ENCODE assay signal across 12 cellular contexts in genomic region chr21:28923439-28923975, GRCh38.
"Had no signal": no experiment of that assay in that cellular context is flagged by ENCODE, and none has a peak within 500 bp of the region (broad histone marks: within the 10 kb centered on the region; RNA-seq: fewer than 3 reads in every experiment).

No MANE protein-coding gene starts in this region.

- H3K27me3 ChIP-seq: ascending aorta, cardiac muscle cell, vagina had no signal

- ATAC-seq: activated CD4-positive, CD25-positive, alpha-beta regulatory T cell treated with anti-CD3 and anti-CD28 coated beads, Interleukin-2, amount 50 U/mL, for 24 hours; activated T-cell treated with anti-CD3 and anti-CD28 coated beads, Interleukin-2, amount 50 U/mL, for 72 hours had no signal

- H3K4me1 ChIP-seq: ascending aorta, left ventricle myocardium inferior, vagina had no signal

- H3K27ac ChIP-seq: ascending aorta, cardiac muscle cell, left ventricle myocardium inferior, vagina had no signal

- H3K4me3 ChIP-seq: ascending aorta, cardiac muscle cell, left ventricle myocardium inferior, vagina had no signal

- H3K9me3 Mint-ChIP-seq: activated T-cell treated with anti-CD3 and anti-CD28 coated beads, Interleukin-2, amount 50 U/mL, for 72 hours; T-helper 2 cell treated with Interferon-gamma antibody and Interleukin-4, amounts not matched to agents 5 μg/mL and 100 μg/mL, for 36 hours had no signal

- H3K9me3 ChIP-seq: ascending aorta, left ventricle myocardium inferior, vagina had no signal

- H3K27ac Mint-ChIP-seq: activated T-cell treated with anti-CD3 and anti-CD28 coated beads, Interleukin-2, amount 50 U/mL, for 72 hours had no signal

- H3K4me3 Mint-ChIP-seq: activated T-cell treated with anti-CD3 and anti-CD28 coated beads, Interleukin-2, amount 50 U/mL, for 72 hours; T-helper 2 cell treated with Interferon-gamma antibody and Interleukin-4, amounts not matched to agents 5 μg/mL and 100 μg/mL, for 36 hours had no signal

- FAIRE-seq: colon, endothelial cell of umbilical vein had no signal

- DNase-seq: activated CD4-positive, alpha-beta T cell treated with anti-CD3 and anti-CD28 coated beads, Interleukin-2, amount 50 U/mL, for 48 hours; activated T-cell treated with anti-CD3 and anti-CD28 coated beads, Interleukin-2, amount 50 U/mL, for 72 hours; foreskin melanocyte; head of caudate nucleus; left ventricle myocardium inferior had no signal
